Comparison of ENCODE assay signal across 8 cellular contexts in the genomic region with DNA sequence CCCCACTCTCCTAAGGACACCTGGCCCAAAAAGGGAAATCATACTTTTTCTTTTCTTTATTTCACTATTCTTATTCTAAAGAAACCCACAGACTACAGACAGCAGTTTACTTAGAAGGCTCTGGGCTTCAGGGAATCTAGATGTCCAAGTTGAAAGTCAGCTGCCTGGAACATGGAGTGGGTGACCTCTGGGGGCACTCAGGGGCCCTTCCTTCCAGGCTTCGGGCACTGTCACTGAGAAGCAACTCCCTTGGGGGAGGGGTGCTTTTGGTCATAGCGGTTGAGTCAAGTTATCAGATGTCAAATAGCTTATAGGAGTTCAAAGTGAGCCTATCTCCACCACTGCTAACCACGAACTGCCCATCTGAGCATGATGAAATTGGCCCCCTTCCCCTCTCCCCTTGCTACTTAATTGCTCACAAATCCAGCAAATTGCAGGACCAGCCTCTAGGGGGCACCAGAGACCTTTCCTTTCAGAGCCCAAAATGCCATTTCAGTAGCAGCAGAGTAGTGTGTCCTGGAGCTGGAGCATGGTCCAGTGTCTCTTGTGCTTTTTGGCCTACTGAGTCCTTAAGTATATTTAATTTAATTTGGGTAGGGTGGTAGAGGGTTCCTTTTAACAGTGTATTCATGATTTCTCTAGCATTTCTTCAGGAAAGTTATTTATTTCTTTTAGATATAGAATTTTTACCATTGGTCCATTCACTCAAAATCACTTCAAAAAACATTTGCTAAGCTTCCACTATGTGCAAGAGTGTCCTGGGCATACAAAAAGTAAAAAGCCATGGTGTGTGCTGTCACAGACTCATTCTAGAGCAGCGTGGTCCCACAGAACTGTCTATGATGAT.
DNase-seq lines count a peak whose midpoint lies in the region; ATAC-seq lines count a peak whose summit lies in the region.

No MANE protein-coding gene starts in this region.

- no peaks in the 10 kb centered on the region for H3K4me1 ChIP-seq in effector memory CD4-positive, alpha-beta T cell (ENCODE audit: control insufficient read depth, insufficient read depth, low read length, poor library complexity, severe bottlenecking)

- H3K27ac ChIP-seq in effector memory CD4-positive, alpha-beta T cell (ENCODE audit: insufficient read depth, low read length, poor library complexity, severe bottlenecking) = no peak overlapping the region

- peak; percentile 54 for ATAC-seq in HG03095 (IDR thresholded peaks at IDR 0.05; ENCODE audit: unreplicated experiment)
- ATAC-seq in activated CD8-positive, alpha-beta T cell treated with anti-CD3 and anti-CD28 coated beads, Interleukin-2, amount 10 ng/mL, durations not matched to agents 7 days and 5 days = peak; percentile 57
- peak; percentile 59 for ATAC-seq in memory B cell (ENCODE audit: low read depth)
- ATAC-seq in GM18520 (IDR thresholded peaks at IDR 0.05; ENCODE audit: unreplicated experiment) = no peak

- H3K36me3 ChIP-seq in effector memory CD4-positive, alpha-beta T cell (ENCODE audit: control insufficient read depth, insufficient read depth, low read length) = no peaks in the 10 kb centered on the region

- H3K27me3 Mint-ChIP-seq in activated CD8-positive, alpha-beta T cell treated with anti-CD3 and anti-CD28 coated beads, Interleukin-2, amount 10 ng/mL, durations not matched to agents 7 days and 5 days (ENCODE audit: low read depth) = peaks cover 2% of the 10 kb centered on the region
- H3K27me3 Mint-ChIP-seq in memory B cell = peaks cover 5% of the 10 kb centered on the region

- CTCF ChIA-PET in activated CD8-positive, alpha-beta T cell treated with anti-CD3 and anti-CD28 coated beads, Interleukin-2, amount 10 ng/mL, durations not matched to agents 7 days and 5 days (lab: Charles Lee) = interaction anchor here (0.7 to 5.6 kb wide), 23 partner anchors 9 to 538 kb away, joined by 3 to 81 read pairs (median 3); no protein-coding TSS in a partner anchor

- H3K4me3 ChIP-seq in effector memory CD4-positive, alpha-beta T cell (ENCODE audit: insufficient read depth, low read depth, low read length, poor library complexity, severe bottlenecking) = no peak overlapping the region

- H3K27ac Mint-ChIP-seq in activated CD8-positive, alpha-beta T cell treated with anti-CD3 and anti-CD28 coated beads, Interleukin-2, amount 10 ng/mL, durations not matched to agents 7 days and 5 days = no peak overlapping the region
- no peak overlapping the region for H3K27ac Mint-ChIP-seq in memory B cell

- H3K9me3 Mint-ChIP-seq in activated CD8-positive, alpha-beta T cell treated with anti-CD3 and anti-CD28 coated beads, Interleukin-2, amount 10 ng/mL, durations not matched to agents 7 days and 5 days (ENCODE audit: insufficient read depth) = no peaks in the 10 kb centered on the region
- peaks cover 5% of the 10 kb centered on the region for H3K9me3 Mint-ChIP-seq in memory B cell

- no peaks in the 10 kb centered on the region for H3K36me3 Mint-ChIP-seq in activated CD8-positive, alpha-beta T cell treated with anti-CD3 and anti-CD28 coated beads, Interleukin-2, amount 10 ng/mL, durations not matched to agents 7 days and 5 days (ENCODE audit: low read depth)
- H3K36me3 Mint-ChIP-seq in memory B cell = no peaks in the 10 kb centered on the region

- POLR2A ChIA-PET in activated CD8-positive, alpha-beta T cell treated with anti-CD3 and anti-CD28 coated beads, Interleukin-2, amount 10 ng/mL, durations not matched to agents 7 days and 5 days (lab: Charles Lee) = no interaction called here

- H3K4me3 Mint-ChIP-seq in activated CD8-positive, alpha-beta T cell treated with anti-CD3 and anti-CD28 coated beads, Interleukin-2, amount 10 ng/mL, durations not matched to agents 7 days and 5 days = no peak overlapping the region
- H3K4me3 Mint-ChIP-seq in memory B cell = no peak overlapping the region

- no peaks in the 10 kb centered on the region for H3K27me3 ChIP-seq in effector memory CD4-positive, alpha-beta T cell (replicated peaks; ENCODE audit: control insufficient read depth, insufficient read depth, low read length, poor library complexity, severe bottlenecking)

- DNase-seq in GM03348 (ENCODE audit: low spot score) = peak; percentile 79
- DNase-seq in NCI-H748 (lab: John Stamatoyannopoulos, UW; ENCODE audit: unreplicated experiment) = peak; percentile 59
- DNase-seq in activated CD8-positive, alpha-beta T cell treated with anti-CD3 and anti-CD28 coated beads, Interleukin-2, amount 10 ng/mL, durations not matched to agents 7 days and 5 days = peak; percentile 80
- DNase-seq in effector memory CD4-positive, alpha-beta T cell = peak; percentile 12 to 35 (median 18)
- peak; percentile 65 to 70 for DNase-seq in memory B cell (ENCODE audit: low spot score in 2 of 2)
- peak; percentile 27 to 29 for DNase-seq in stimulated activated CD8-positive, alpha-beta memory T cell treated with anti-CD3 and anti-CD28 coated beads, Interleukin-15, amount 100 ng/mL, for 48 hours (ENCODE audit: low read depth in 2 of 2)

- no peaks in the 10 kb centered on the region for H3K9me3 ChIP-seq in effector memory CD4-positive, alpha-beta T cell (ENCODE audit: control insufficient read depth, low read length)

- H3K4me1 Mint-ChIP-seq in activated CD8-positive, alpha-beta T cell treated with anti-CD3 and anti-CD28 coated beads, Interleukin-2, amount 10 ng/mL, durations not matched to agents 7 days and 5 days (ENCODE audit: low read depth) = no peaks in the 10 kb centered on the region
- peaks cover 8% of the 10 kb centered on the region for H3K4me1 Mint-ChIP-seq in memory B cell

Comparison
In these comparisons a context has a peak if more than half of its experiments do, and no peak if none do; other contexts are left out.
1. DNase-seq: peak in every context shown above with its lines; median percentile 80 in activated CD8-positive, alpha-beta T cell treated with anti-CD3 and anti-CD28 coated beads, Interleukin-2, amount 10 ng/mL, durations not matched to agents 7 days and 5 days; 79 in GM03348; 68 in memory B cell; 59 in NCI-H748; 28 in stimulated activated CD8-positive, alpha-beta memory T cell treated with anti-CD3 and anti-CD28 coated beads, Interleukin-15, amount 100 ng/mL, for 48 hours; 18 in effector memory CD4-positive, alpha-beta T cell.